ENCODE assay signal across 29 cellular contexts in genomic region chr5:66408561-66408960, GRCh38.
"Had no signal": no experiment of that assay in that cellular context is flagged by ENCODE, and none has a peak within 500 bp of the region (broad histone marks: within the 10 kb centered on the region; RNA-seq: fewer than 3 reads in every experiment).

No MANE protein-coding gene starts in this region.

- H3K27ac ChIP-seq: stomach, suprapubic skin, testis, thoracic aorta, thyroid gland, tibial artery, tibial nerve, transverse colon, upper lobe of left lung, upper lobe of right lung, uterus, vagina had no signal

- H3K9me3 Mint-ChIP-seq: stimulated activated effector memory CD8-positive, alpha-beta T cell treated with anti-CD3 and anti-CD28 coated beads, Interleukin-12 subunit alpha, Interleukin-12 subunit beta, amount 100 ng/mL, for 72 hours had no signal

- H3K4me1 Mint-ChIP-seq: stimulated activated effector memory CD8-positive, alpha-beta T cell treated with anti-CD3 and anti-CD28 coated beads, Interleukin-12 subunit alpha, Interleukin-12 subunit beta, amount 100 ng/mL, for 72 hours; stimulated activated memory B cell treated with anti-CD40 and anti-IgM and Interleukin-4, amounts not matched to agents 10 μg/mL and 1 μg/mL and 100 μg/mL, for 72 hours; stimulated activated naive CD8-positive, alpha-beta T cell treated with anti-CD3 and anti-CD28 coated beads, Interleukin-15, amount 100 ng/mL, for 72 hours had no signal

- DNase-seq: stimulated activated CD4-positive, alpha-beta T cell treated with anti-CD3 and anti-CD28 coated beads, Interleukin-2, amount 100 ng/mL, for 48 hours; stimulated activated CD4-positive, alpha-beta T cell treated with anti-CD3 and anti-CD28 coated beads, Interleukin-4, amount 100 ng/mL, for 1 hour; stimulated activated CD4-positive, alpha-beta T cell treated with anti-CD3 and anti-CD28 coated beads, Interleukin-4, amount 100 ng/mL, for 24 hours; stimulated activated CD4-positive, alpha-beta T cell treated with anti-CD3 and anti-CD28 coated beads, Interleukin-4, amount 100 ng/mL, for 4 hours; stimulated activated CD8-positive, alpha-beta memory T cell treated with anti-CD3 and anti-CD28 coated beads, Interleukin-4, amount 100 ng/mL, for 48 hours; stimulated activated naive B cell treated with anti-CD40 and anti-IgM and Interleukin-4, amounts not matched to agents 10 μg/mL and 1 μg/mL and 100 μg/mL, for 72 hours; stimulated activated naive CD4-positive, alpha-beta T cell; stimulated activated naive CD4-positive, alpha-beta T cell treated with Interleukin-2 at 50 U/mL for 16 hours; stimulated activated naive CD8-positive, alpha-beta T cell treated with anti-CD3 and anti-CD28 coated beads, Interleukin-15, amount 100 ng/mL, for 72 hours; stimulated activated naive CD8-positive, alpha-beta T cell treated with anti-CD3 and anti-CD28 coated beads, Interleukin-15, Interleukin-2, amounts not matched to agents 100 U/mL and 50 U/mL, for 24 hours; stomach; substantia nigra; testis; thyroid gland; tibial artery; transverse colon; trophoblast cell; upper lobe of left lung; upper lobe of right lung; uterus had no signal

- H3K27ac Mint-ChIP-seq: stimulated activated effector memory CD8-positive, alpha-beta T cell treated with anti-CD3 and anti-CD28 coated beads, Interleukin-12 subunit alpha, Interleukin-12 subunit beta, amount 100 ng/mL, for 72 hours; stimulated activated memory B cell treated with anti-CD40 and anti-IgM and Interleukin-4, amounts not matched to agents 10 μg/mL and 1 μg/mL and 100 μg/mL, for 72 hours; stimulated activated naive B cell treated with anti-CD40 and anti-IgM and Interleukin-4, amounts not matched to agents 10 μg/mL and 1 μg/mL and 100 μg/mL, for 72 hours; stimulated activated naive CD8-positive, alpha-beta T cell treated with anti-CD3 and anti-CD28 coated beads, Interleukin-15, amount 100 ng/mL, for 72 hours; stimulated activated naive CD8-positive, alpha-beta T cell treated with anti-CD3 and anti-CD28 coated beads, Interleukin-15, Interleukin-2, amounts not matched to agents 100 ng/mL and 50 ng/mL, for 24 hours; type B pancreatic cell had no signal

- ATAC-seq: stimulated activated effector memory CD8-positive, alpha-beta T cell treated with anti-CD3 and anti-CD28 coated beads, Interleukin-12 subunit alpha, Interleukin-12 subunit beta, amount 100 ng/mL, for 72 hours; stimulated activated memory B cell treated with anti-CD40 and anti-IgM and Interleukin-4, amounts not matched to agents 10 μg/mL and 1 μg/mL and 100 μg/mL, for 72 hours; stimulated activated naive B cell treated with anti-CD40 and anti-IgM and Interleukin-4, amounts not matched to agents 10 μg/mL and 1 μg/mL and 100 μg/mL, for 72 hours; stimulated activated naive CD8-positive, alpha-beta T cell treated with anti-CD3 and anti-CD28 coated beads, Interleukin-15, amount 100 ng/mL, for 72 hours; stimulated activated naive CD8-positive, alpha-beta T cell treated with anti-CD3 and anti-CD28 coated beads, Interleukin-15, Interleukin-2, amounts not matched to agents 100 U/mL and 50 U/mL, for 24 hours; upper lobe of right lung had no signal

- FAIRE-seq: urothelium cell line had no signal

- H3K4me1 ChIP-seq: stomach, suprapubic skin, testis, thyroid gland, tibial artery, tibial nerve, transverse colon, upper lobe of left lung, upper lobe of right lung, uterus, vagina had no signal

- H3K4me3 Mint-ChIP-seq: stimulated activated effector memory CD8-positive, alpha-beta T cell treated with anti-CD3 and anti-CD28 coated beads, Interleukin-12 subunit alpha, Interleukin-12 subunit beta, amount 100 ng/mL, for 72 hours; stimulated activated memory B cell treated with anti-CD40 and anti-IgM and Interleukin-4, amounts not matched to agents 10 μg/mL and 1 μg/mL and 100 μg/mL, for 72 hours; stimulated activated naive B cell treated with anti-CD40 and anti-IgM and Interleukin-4, amounts not matched to agents 10 μg/mL and 1 μg/mL and 100 μg/mL, for 72 hours; stimulated activated naive CD8-positive, alpha-beta T cell treated with anti-CD3 and anti-CD28 coated beads, Interleukin-15, amount 100 ng/mL, for 72 hours; stimulated activated naive CD8-positive, alpha-beta T cell treated with anti-CD3 and anti-CD28 coated beads, Interleukin-15, Interleukin-2, amounts not matched to agents 100 ng/mL and 50 ng/mL, for 24 hours; type B pancreatic cell had no signal

- H3K9me3 ChIP-seq: suprapubic skin, testis, thoracic aorta, thyroid gland, tibial artery, transverse colon, upper lobe of left lung, upper lobe of right lung, uterus, vagina had no signal

- H3K4me3 ChIP-seq: stomach, suprapubic skin, testis, thoracic aorta, thyroid gland, tibial artery, tibial nerve, transverse colon, upper lobe of left lung, upper lobe of right lung, uterus, vagina had no signal

- H3K27me3 ChIP-seq: stomach, suprapubic skin, testis, thyroid gland, tibial nerve, transverse colon, upper lobe of left lung, upper lobe of right lung, uterus, vagina had no signal

- H3K36me3 ChIP-seq: stomach, suprapubic skin, thoracic aorta, thyroid gland, tibial artery, tibial nerve, transverse colon, upper lobe of left lung, upper lobe of right lung, uterus, vagina had no signal

- H3K36me3 Mint-ChIP-seq: stimulated activated effector memory CD8-positive, alpha-beta T cell treated with anti-CD3 and anti-CD28 coated beads, Interleukin-12 subunit alpha, Interleukin-12 subunit beta, amount 100 ng/mL, for 72 hours; stimulated activated memory B cell treated with anti-CD40 and anti-IgM and Interleukin-4, amounts not matched to agents 10 μg/mL and 1 μg/mL and 100 μg/mL, for 72 hours; type B pancreatic cell had no signal
